In genomic region chr4:26819478-26819877, GRCh38 we compare ENCODE assay signal across 23 cellular contexts. TPM values are rescaled to one million over a fixed set of nuclear protein-coding genes. Genes with fewer than 3 reads are reported as not detected.
A peak's percentile ranks its signal among the peaks of the same experiment; 100 is the strongest.
DNase-seq lines count a peak whose midpoint lies in the region; ATAC-seq, FAIRE-seq and TF ChIP-seq lines count a peak whose summit lies in the region.
"Had no signal": no experiment of that assay in that cellular context is flagged by ENCODE, and none has a peak within 500 bp of the region (broad histone marks: within the 10 kb centered on the region; RNA-seq: fewer than 3 reads in every experiment).

No MANE protein-coding gene starts in this region.

- ATAC-seq in GM18858 (IDR thresholded peaks at IDR 0.05; ENCODE audit: unreplicated experiment) (peak; percentile 30), HG03159 (IDR thresholded peaks at IDR 0.05; ENCODE audit: unreplicated experiment) (peak; percentile 32), GM18519 (IDR thresholded peaks at IDR 0.05; ENCODE audit: low FRiP score, unreplicated experiment) (no peak)
- ATAC-seq: right cardiac atrium had no signal

- H3K27me3 ChIP-seq in BE2C (no peaks in the 10 kb centered on the region), bronchial epithelial cell (ENCODE audit: control insufficient read depth, insufficient read depth, low read length) (no peaks in the 10 kb centered on the region), ascending aorta (no peaks in the 10 kb centered on the region)
- H3K27me3 ChIP-seq: breast epithelium, dorsolateral prefrontal cortex, esophagus muscularis mucosa, SJCRH30 had no signal

- intact Hi-C loops in ascending aorta (cut with DNase I): no loop called here

- no peaks in the 10 kb centered on the region for H3K36me3 ChIP-seq in BE2C
- H3K36me3 ChIP-seq in bronchial epithelial cell (ENCODE audit: control insufficient read depth, insufficient read depth, low read length): no peaks in the 10 kb centered on the region
- no peaks in the 10 kb centered on the region for H3K36me3 ChIP-seq in ascending aorta
- H3K36me3 ChIP-seq: breast epithelium, esophagus muscularis mucosa, neutrophil, SJCRH30 had no signal

- TF ChIP-seq CTCF in BE2C (IDR thresholded peaks at IDR 0.05; ENCODE audit: low read depth, low read length) (peak; percentile 5; the same call in 1 of the 2 replicates), bronchial epithelial cell (IDR thresholded peaks at IDR 0.05; ENCODE audit: insufficient read depth, low read length, severe bottlenecking) (no peak), ascending aorta (IDR thresholded peaks at IDR 0.05) (no peak), osteocyte (IDR thresholded peaks at IDR 0.05) (no peak)

- no peak overlapping the region for H3K27ac Mint-ChIP-seq in osteocyte (ENCODE audit: unreplicated experiment)
- H3K27ac Mint-ChIP-seq: activated naive CD8-positive, alpha-beta T cell treated with anti-CD3 and anti-CD28 coated beads, Interleukin-2, amount 10 ng/mL, durations not matched to agents 7 days and 5 days; T-helper 2 cell treated with Interferon-gamma antibody and Interleukin-4, amounts not matched to agents 5 μg/mL and 100 μg/mL, for 36 hours had no signal

- H3K4me3 ChIP-seq in BE2C (ENCODE audit: low read depth, low read length) (no peak overlapping the region), bronchial epithelial cell (ENCODE audit: low read depth, low read length) (no peak overlapping the region), ascending aorta (no peak overlapping the region)
- H3K4me3 ChIP-seq: breast epithelium, dorsolateral prefrontal cortex, esophagus muscularis mucosa, SJCRH30 had no signal

- H3K27ac ChIP-seq in ascending aorta: no peak overlapping the region
- H3K27ac ChIP-seq: breast epithelium, dorsolateral prefrontal cortex, esophagus muscularis mucosa, neutrophil, SJCRH30 had no signal

- H3K4me1 Mint-ChIP-seq in osteocyte (ENCODE audit: unreplicated experiment): peaks cover 3% of the 10 kb centered on the region

- no peak for DNase-seq in BE2C
- DNase-seq in bronchial epithelial cell (ENCODE audit: low read depth): no peak
- no peak for DNase-seq in ascending aorta (ENCODE audit: low spot score in 2 of 2)
- DNase-seq in NCI-H524 (lab: John Stamatoyannopoulos, UW): no peak
- no peak for DNase-seq in osteocyte (ENCODE audit: extremely low spot score, unreplicated experiment)
- DNase-seq: ACHN; activated naive CD8-positive, alpha-beta T cell treated with anti-CD3 and anti-CD28 coated beads, Interleukin-2, amount 10 ng/mL, durations not matched to agents 7 days and 5 days; activated T-cell treated with anti-CD3 and anti-CD28 coated beads for 4 hours; dorsolateral prefrontal cortex; glutamatergic neuron; NCI-H187; NCI-H446 treated with DMSO at 0.1 percent for 48 hours; right cardiac atrium; SJCRH30 had no signal

- no peak overlapping the region for H3K4me3 Mint-ChIP-seq in osteocyte (ENCODE audit: unreplicated experiment)
- H3K4me3 Mint-ChIP-seq: activated naive CD8-positive, alpha-beta T cell treated with anti-CD3 and anti-CD28 coated beads, Interleukin-2, amount 10 ng/mL, durations not matched to agents 7 days and 5 days; T-helper 2 cell treated with Interferon-gamma antibody and Interleukin-4, amounts not matched to agents 5 μg/mL and 100 μg/mL, for 36 hours had no signal

- FAIRE-seq in bronchial epithelial cell (lab: Jason Lieb, UNC): peak; percentile 82
- FAIRE-seq: G401.6, islet of Langerhans had no signal

- H3K9me3 Mint-ChIP-seq in osteocyte (ENCODE audit: unreplicated experiment): peaks cover 4% of the 10 kb centered on the region

- H3K36me3 Mint-ChIP-seq in osteocyte (ENCODE audit: unreplicated experiment): peaks cover 3% of the 10 kb centered on the region

- H3K4me1 ChIP-seq in BE2C (no peaks in the 10 kb centered on the region), ascending aorta (no peaks in the 10 kb centered on the region)
- H3K4me1 ChIP-seq: breast epithelium had no signal

- H3K9me3 ChIP-seq in BE2C (no peaks in the 10 kb centered on the region), ascending aorta (no peaks in the 10 kb centered on the region)
- H3K9me3 ChIP-seq: esophagus muscularis mucosa, neutrophil had no signal

- no peaks in the 10 kb centered on the region for H3K27me3 Mint-ChIP-seq in osteocyte (ENCODE audit: unreplicated experiment)
- H3K27me3 Mint-ChIP-seq: activated naive CD8-positive, alpha-beta T cell treated with anti-CD3 and anti-CD28 coated beads, Interleukin-2, amount 10 ng/mL, durations not matched to agents 7 days and 5 days had no signal

RNA-seq across cellular contexts. Expression of gene STIM2, which starts 41.2 kb away (rescaled TPM):
- polyA plus RNA-seq in BE2C (2012; ENCODE audit: insufficient read depth, insufficient read length, low read depth): 32.5 TPM
- total RNA-seq in bronchial epithelial cell (7.6 and 15.6 TPM in 2 replicates), ascending aorta (17.2 TPM), osteocyte (14.1 and 14.3 TPM in 2 replicates)
